In genomic region chr5:153896117-153896516, GRCh38 we compare ENCODE assay signal across 1 cellular context.
TF ChIP-seq lines count a peak whose summit lies in the region.

No MANE protein-coding gene starts in this region.

TF ChIP-seq in GM23338, 12 proteins besides CTCF, POLR2A, EP300 and RAD21:
- TF ChIP-seq ZNF462 (CRISPR knock-in tag; IDR thresholded peaks at IDR 0.05) (no peak), POLR2AphosphoS5 (IDR thresholded peaks at IDR 0.05; ENCODE audit: low read depth) (no peak), ZNF331 (CRISPR knock-in tag; IDR thresholded peaks at IDR 0.05; ENCODE audit: low read depth) (no peak), ETS1 (IDR thresholded peaks at IDR 0.05) (no peak), STAT1 (IDR thresholded peaks at IDR 0.05; ENCODE audit: unreplicated experiment) (no peak), ZNF114 (CRISPR knock-in tag; IDR thresholded peaks at IDR 0.05) (no peak), EZH2 (IDR thresholded peaks at IDR 0.05; ENCODE audit: low read depth, unreplicated experiment) (no peak), CREB1 (CRISPR knock-in tag; IDR thresholded peaks at IDR 0.05; ENCODE audit: low read depth) (no peak), NANOG (IDR thresholded peaks at IDR 0.05; ENCODE audit: borderline replicate concordance) (no peak), JUNB (IDR thresholded peaks at IDR 0.05; ENCODE audit: unreplicated experiment) (no peak), EZH2phosphoT487 (IDR thresholded peaks at IDR 0.05; ENCODE audit: unreplicated experiment) (no peak)
- TF ChIP-seq, protein P1, sequence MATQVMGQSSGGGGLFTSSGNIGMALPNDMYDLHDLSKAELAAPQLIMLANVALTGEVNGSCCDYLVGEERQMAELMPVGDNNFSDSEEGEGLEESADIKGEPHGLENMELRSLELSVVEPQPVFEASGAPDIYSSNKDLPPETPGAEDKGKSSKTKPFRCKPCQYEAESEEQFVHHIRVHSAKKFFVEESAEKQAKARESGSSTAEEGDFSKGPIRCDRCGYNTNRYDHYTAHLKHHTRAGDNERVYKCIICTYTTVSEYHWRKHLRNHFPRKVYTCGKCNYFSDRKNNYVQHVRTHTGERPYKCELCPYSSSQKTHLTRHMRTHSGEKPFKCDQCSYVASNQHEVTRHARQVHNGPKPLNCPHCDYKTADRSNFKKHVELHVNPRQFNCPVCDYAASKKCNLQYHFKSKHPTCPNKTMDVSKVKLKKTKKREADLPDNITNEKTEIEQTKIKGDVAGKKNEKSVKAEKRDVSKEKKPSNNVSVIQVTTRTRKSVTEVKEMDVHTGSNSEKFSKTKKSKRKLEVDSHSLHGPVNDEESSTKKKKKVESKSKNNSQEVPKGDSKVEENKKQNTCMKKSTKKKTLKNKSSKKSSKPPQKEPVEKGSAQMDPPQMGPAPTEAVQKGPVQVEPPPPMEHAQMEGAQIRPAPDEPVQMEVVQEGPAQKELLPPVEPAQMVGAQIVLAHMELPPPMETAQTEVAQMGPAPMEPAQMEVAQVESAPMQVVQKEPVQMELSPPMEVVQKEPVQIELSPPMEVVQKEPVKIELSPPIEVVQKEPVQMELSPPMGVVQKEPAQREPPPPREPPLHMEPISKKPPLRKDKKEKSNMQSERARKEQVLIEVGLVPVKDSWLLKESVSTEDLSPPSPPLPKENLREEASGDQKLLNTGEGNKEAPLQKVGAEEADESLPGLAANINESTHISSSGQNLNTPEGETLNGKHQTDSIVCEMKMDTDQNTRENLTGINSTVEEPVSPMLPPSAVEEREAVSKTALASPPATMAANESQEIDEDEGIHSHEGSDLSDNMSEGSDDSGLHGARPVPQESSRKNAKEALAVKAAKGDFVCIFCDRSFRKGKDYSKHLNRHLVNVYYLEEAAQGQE (IDR thresholded peaks at IDR 0.05; ENCODE audit: unreplicated experiment) = no peak
